7 cellular contexts compared by ENCODE assay signal in the genomic region with DNA sequence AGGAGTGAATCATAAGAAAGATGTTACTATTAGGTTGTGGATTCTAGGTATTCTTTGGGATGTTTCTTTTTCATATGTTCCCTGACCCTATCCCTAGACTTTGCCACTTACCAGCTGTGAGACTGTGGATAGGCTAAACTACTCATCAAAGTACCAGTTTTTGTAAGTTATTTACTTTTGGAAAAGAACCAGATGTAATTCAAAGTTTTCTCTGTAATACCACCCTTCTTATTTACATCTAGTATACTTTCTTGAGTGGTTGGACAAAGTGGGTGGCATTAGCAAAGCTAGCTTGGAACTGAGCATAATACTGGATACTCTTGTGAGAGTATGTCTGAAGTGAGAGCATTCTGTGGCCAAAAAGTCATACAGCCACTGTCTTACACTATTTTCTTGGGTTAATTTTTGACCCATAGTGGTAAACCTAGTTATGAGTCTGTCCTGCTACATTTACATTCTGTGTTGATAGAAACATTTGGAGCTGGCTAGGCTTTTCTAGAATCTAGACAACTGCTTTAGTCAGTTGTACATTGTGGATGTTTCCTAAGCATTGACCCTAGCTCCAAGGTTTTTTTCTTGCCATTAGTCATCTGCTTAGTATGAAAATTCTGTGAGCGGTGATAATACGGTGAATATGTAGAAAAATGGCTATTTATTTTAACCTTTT. TPM values are rescaled to one million over a fixed set of nuclear protein-coding genes. Genes with fewer than 3 reads are reported as not detected.
DNase-seq lines count a peak whose midpoint lies in the region; ATAC-seq and TF ChIP-seq lines count a peak whose summit lies in the region.

No MANE protein-coding gene starts in this region.

- TF ChIP-seq POLR2A in thyroid gland (IDR thresholded peaks at IDR 0.05), result no peak
- no peak for TF ChIP-seq POLR2A in esophagus squamous epithelium (IDR thresholded peaks at IDR 0.05)

- no peak overlapping the region for H3K27ac ChIP-seq in thyroid gland
- no peak overlapping the region for H3K27ac ChIP-seq in esophagus squamous epithelium

- H3K4me1 Mint-ChIP-seq in progenitor cell of endocrine pancreas (ENCODE audit: low read depth), result peaks cover 19% of the 10 kb centered on the region

- H3K27me3 ChIP-seq in thyroid gland (no peaks in the 10 kb centered on the region), esophagus squamous epithelium (no peaks in the 10 kb centered on the region)

- peaks cover 13 to 16% of the 10 kb centered on the region in 2 donors for H3K4me1 ChIP-seq in thyroid gland
- H3K4me1 ChIP-seq in esophagus squamous epithelium, result peaks cover 0 to 25% (median 13%) of the 10 kb centered on the region in 3 donors

- H3K9me3 ChIP-seq in thyroid gland (no peaks in the 10 kb centered on the region), esophagus squamous epithelium (no peaks in the 10 kb centered on the region)

- H3K9me3 Mint-ChIP-seq in progenitor cell of endocrine pancreas (ENCODE audit: low read depth), result peaks cover 15% of the 10 kb centered on the region

- DNase-seq in astrocyte of the cerebellum (ENCODE audit: low read depth) (peak; percentile 4), progenitor cell of endocrine pancreas (ENCODE audit: low spot score, unreplicated experiment) (no peak), thyroid gland (no peak), esophagus squamous epithelium (lab: John Stamatoyannopoulos, UW) (no peak), NCI-H345 treated with DMSO at 0.1 percent for 48 hours (lab: John Stamatoyannopoulos, UW; ENCODE audit: unreplicated experiment) (no peak)

- H3K36me3 ChIP-seq in thyroid gland, result no peaks in the 10 kb centered on the region
- H3K36me3 ChIP-seq in esophagus squamous epithelium, result no peaks in the 10 kb centered on the region

- ATAC-seq in GM19324 (IDR thresholded peaks at IDR 0.05; ENCODE audit: low FRiP score, unreplicated experiment) (peak; percentile 79), HG02943 (IDR thresholded peaks at IDR 0.05; ENCODE audit: low read depth, unreplicated experiment) (peak; percentile 91)

- peak overlapping the region; percentile 54 for H3K27ac Mint-ChIP-seq in progenitor cell of endocrine pancreas

- in situ Hi-C loops in astrocyte of the cerebellum (cut with HindIII; ENCODE audit: low sequenced_read_pairs), result no loop called here

- intact Hi-C loops in thyroid gland (cut with DNase I), result no loop called here
- intact Hi-C loops in esophagus squamous epithelium (cut with DNase I), result no loop called here

- H3K36me3 Mint-ChIP-seq in progenitor cell of endocrine pancreas (ENCODE audit: insufficient read depth), result peaks cover 4% of the 10 kb centered on the region

- H3K27me3 Mint-ChIP-seq in progenitor cell of endocrine pancreas, result no peaks in the 10 kb centered on the region

- no peak overlapping the region for H3K4me3 Mint-ChIP-seq in progenitor cell of endocrine pancreas (ENCODE audit: low read depth)

- no peak for TF ChIP-seq CTCF in astrocyte of the cerebellum (IDR thresholded peaks at IDR 0.05; ENCODE audit: low read depth, low read length, missing control alignments)
- no peak for TF ChIP-seq CTCF in progenitor cell of endocrine pancreas (IDR thresholded peaks at IDR 0.05; ENCODE audit: unreplicated experiment)
- TF ChIP-seq CTCF in thyroid gland (IDR thresholded peaks at IDR 0.05), result no peak
- no peak for TF ChIP-seq CTCF in esophagus squamous epithelium (IDR thresholded peaks at IDR 0.05)

- no peak overlapping the region for H3K4me3 ChIP-seq in astrocyte of the cerebellum (ENCODE audit: low read depth, low read length)
- no peak overlapping the region for H3K4me3 ChIP-seq in thyroid gland (replicated peaks in 1 of 3)
- H3K4me3 ChIP-seq in esophagus squamous epithelium, result no peak overlapping the region

- WGBS in thyroid gland, 2 donors, result 81 to 95% methylated on average over 2 of the region's 2 CpGs
- WGBS in esophagus squamous epithelium, 2 donors, result 60 to 72% methylated on average over 2 of the region's 2 CpGs

RNA-seq across cellular contexts. Expression of gene KDM6A, which starts 41.7 kb away (rescaled TPM):
- 102 and 112 TPM in 2 replicates for total RNA-seq in progenitor cell of endocrine pancreas
- 10 to 100 TPM; 35.0 to 69.5 (median 48.1) TPM for total RNA-seq in thyroid gland
- 10 to 100 TPM; 24.4 to 29.7 (median 26.8) TPM for total RNA-seq in esophagus squamous epithelium
